In the genomic region with DNA sequence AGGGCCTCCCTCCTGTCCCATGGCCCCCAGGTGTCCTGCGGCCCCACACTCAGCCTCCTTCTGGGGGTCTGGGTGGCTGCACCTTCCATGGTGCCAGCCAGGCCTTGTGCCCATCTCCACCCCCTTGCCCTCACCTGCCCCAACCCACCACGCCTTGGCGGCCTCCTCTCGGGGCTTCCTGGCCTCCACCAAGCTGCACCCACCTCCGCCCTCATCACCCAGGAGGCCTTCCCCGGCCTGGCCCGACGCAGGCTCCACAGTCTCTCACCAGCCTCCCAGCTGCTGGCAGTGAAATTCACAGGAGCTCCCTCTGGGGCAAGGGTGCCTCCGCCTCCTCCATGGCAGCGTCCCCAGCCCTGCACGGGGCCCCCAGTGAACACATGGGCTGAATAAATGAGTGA, we compare ENCODE assay signal across 8 cellular contexts. TPM values are rescaled to one million over a fixed set of nuclear protein-coding genes. Genes with fewer than 3 reads are reported as not detected.
DNase-seq lines count a peak whose midpoint lies in the region; FAIRE-seq and TF ChIP-seq lines count a peak whose summit lies in the region.

No MANE protein-coding gene starts in this region.

- TF ChIP-seq CTCF in stomach (IDR thresholded peaks at IDR 0.05), result no peak

- DNase-seq in stomach (no peak), DMS53 (lab: John Stamatoyannopoulos, UW) (no peak), H54 (ENCODE audit: insufficient read length, low spot score) (no peak), hippocampal formation (lab: John Stamatoyannopoulos, UW) (no peak)
- DNase-seq in activated CD4-positive, CD25-positive, alpha-beta regulatory T cell (lab: John Stamatoyannopoulos, UW), result no peak

- H3K4me1 ChIP-seq in HUES6 (ENCODE audit: control insufficient read depth, insufficient read depth, low read length), result peaks cover 7% of the 10 kb centered on the region
- peaks cover 22 to 49% (median 46%) of the 10 kb centered on the region in 4 donors for H3K4me1 ChIP-seq in stomach

- H3K27me3 ChIP-seq in HUES6 (ENCODE audit: control insufficient read depth, insufficient read depth, low read length) (no peaks in the 10 kb centered on the region), layer of hippocampus (ENCODE audit: control insufficient read depth, insufficient read depth, low read length) (no peaks in the 10 kb centered on the region), stomach (no peaks in the 10 kb centered on the region)

- H3K36me3 ChIP-seq in HUES6 (ENCODE audit: control insufficient read depth, insufficient read depth, low read length) (no peaks in the 10 kb centered on the region), stomach (no peaks in the 10 kb centered on the region)

- H3K4me3 ChIP-seq in HUES6 (ENCODE audit: low read depth, low read length) (peak overlapping the region; percentile 68), stomach (peak overlapping the region in 3 of 4 donors; percentile 60 to 64 (median 62))

- TF ChIP-seq EP300 in stomach (IDR thresholded peaks at IDR 0.05), result no peak

- WGBS in stomach, 5 donors, result 33 to 43% (median 39%) methylated on average over 6 to 11 of the region's 11 CpGs

- H3K27ac ChIP-seq in HUES6 (ENCODE audit: low read depth, low read length) (0 out of 2 replicates have a peak overlapping the region, but pooled peaks have one; percentile 69), angular gyrus (ENCODE audit: low read depth, low read length) (peak overlapping the region; percentile 92), layer of hippocampus (ENCODE audit: low read depth, low read length) (peak overlapping the region; percentile 95), stomach (peak overlapping the region; percentile 97 to 99 (median 98))

- TF ChIP-seq POLR2A in stomach (IDR thresholded peaks at IDR 0.05) (no peak), H54 (IDR thresholded peaks at IDR 0.05; ENCODE audit: low read depth, low read length) (no peak)

- no peak overlapping the region for H3K9ac ChIP-seq in HUES6 (ENCODE audit: low read length)

- intact Hi-C loops in stomach (cut with DNase I; ENCODE audit: low total_unique reads), result loop anchor here (10.0 kb wide), 1 partner anchor 62 kb away; no protein-coding TSS in a partner anchor

- no peak for FAIRE-seq in H54 (lab: Jason Lieb, UNC)

- H3K9me3 ChIP-seq in HUES6 (ENCODE audit: control insufficient read depth, insufficient read depth, low read depth, low read length), result no peaks in the 10 kb centered on the region
- H3K9me3 ChIP-seq in stomach, result peaks cover 0 to 9% (median 4%) of the 10 kb centered on the region in 4 donors

RNA-seq across cellular contexts. Expression of gene WNT7B, which starts 35.9 kb away (rescaled TPM):
- not detected for total RNA-seq in stomach
- polyA plus RNA-seq in stomach, result 1 to 10 TPM in 1 of 3 donors, under 1 TPM in 1, not detected in 1; 0.06 to 2.0 TPM
